In the genomic region with DNA sequence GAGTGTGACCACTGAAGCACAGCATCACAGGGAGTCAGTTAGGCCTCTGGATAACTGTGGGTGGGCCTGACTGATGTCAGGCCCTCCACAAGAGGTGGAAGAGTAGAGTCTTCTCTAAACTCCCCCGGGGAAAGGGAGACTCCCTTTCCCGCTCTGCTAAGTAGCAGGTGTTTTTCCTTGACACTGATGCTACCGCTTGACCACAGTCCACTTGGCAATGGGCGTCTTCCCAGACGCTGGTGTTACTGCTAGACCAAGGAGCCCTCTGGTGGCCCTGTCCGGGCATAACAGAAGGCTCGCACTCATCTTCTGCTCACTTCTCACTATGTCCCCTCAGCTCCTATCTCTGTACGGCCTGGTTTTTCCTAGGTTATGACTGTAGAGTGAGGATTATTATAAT, we compare ENCODE assay signal across 8 cellular contexts.
DNase-seq lines count a peak whose midpoint lies in the region; TF ChIP-seq lines count a peak whose summit lies in the region.
"Not testable (repeated sequence)": the region's sequence is repeated elsewhere in the genome, so short reads cannot be mapped to it uniquely, and the experiment has no call there.

No MANE protein-coding gene starts in this region.

- CTCF ChIA-PET in A673 (lab: Charles Lee) = not testable (repeated sequence)
- CTCF ChIA-PET in HEK293 (lab: Yijun Ruan, JAX) = interaction anchor here (1.0 to 1.2 kb wide), 2 partner anchors 10 to 139 kb away, joined by 5 to 7 read pairs; no protein-coding TSS in a partner anchor

- H3K9me3 ChIP-seq in A673 (ENCODE audit: low read depth, low read length, poor library complexity, severe bottlenecking); HEK293 (ENCODE audit: control insufficient read depth, insufficient read depth, low read depth, low read length); liver (ENCODE audit: control insufficient read depth in 4 of 4, low read length in 3 of 4): not testable (repeated sequence)

- not testable (repeated sequence) for H3K4me3 ChIP-seq in A673 (ENCODE audit: low read depth, low read length, poor library complexity, severe bottlenecking); HEK293 (ENCODE audit: low read depth, low read length); astrocyte of the cerebellum (ENCODE audit: low read depth, low read length); liver (ENCODE audit: low read depth in 1 of 3, low read length in 3 of 3)

- WGBS in liver = 77% methylated on average over 8 of the region's 8 CpGs

- TF ChIP-seq CTCF in A673 (conservative IDR thresholded peaks at IDR 0.05; ENCODE audit: low read depth, low read length) = peak; percentile 35; the same call in 1 of the 2 replicates
- TF ChIP-seq CTCF in HEK293 (tag by site-specific recombination; IDR thresholded peaks at IDR 0.05) = not testable (repeated sequence)
- peak; percentile 22 for TF ChIP-seq CTCF in astrocyte of the cerebellum (IDR thresholded peaks at IDR 0.05; ENCODE audit: low read depth, low read length, missing control alignments)
- peak; percentile 12 for TF ChIP-seq CTCF in liver (IDR thresholded peaks at IDR 0.05; ENCODE audit: low read depth, low read length, missing input control)

- H3K4me1 ChIP-seq in A673 (ENCODE audit: insufficient read depth, low read length, poor library complexity, severe bottlenecking) = peaks cover 31% of the 10 kb centered on the region
- H3K4me1 ChIP-seq in HEK293 (ENCODE audit: control insufficient read depth, insufficient read depth, low read length) = peaks cover 11% of the 10 kb centered on the region; the same call in 1 of the 2 replicates
- not testable (repeated sequence) for H3K4me1 ChIP-seq in liver (ENCODE audit: control insufficient read depth in 4 of 4, insufficient read depth in 4 of 4, low read length in 3 of 4)

- not testable (repeated sequence) for H3K9ac ChIP-seq in liver (ENCODE audit: low read depth in 1 of 2, low read length in 2 of 2)

- POLR2A ChIA-PET in A673 (lab: Charles Lee; ENCODE audit: low non-redundant PET); HEK293 (lab: Yijun Ruan, JAX): not testable (repeated sequence)

- TF ChIP-seq POLR2A in erythroblast (IDR thresholded peaks at IDR 0.05; ENCODE audit: low read length) = not testable (repeated sequence)

- peak; percentile 45 to 68 for TF ChIP-seq RAD21 in liver (IDR thresholded peaks at IDR 0.05)

- not testable (repeated sequence) for H3K27ac ChIP-seq in A673 (ENCODE audit: low read depth, low read length, poor library complexity, severe bottlenecking); HEK293 (ENCODE audit: extremely low read depth, low read depth, low read length); liver (ENCODE audit: low read depth in 1 of 2, low read length in 2 of 2)

- not testable (repeated sequence) for H3K36me3 ChIP-seq in A673 (ENCODE audit: insufficient read depth, low read length, poor library complexity, severe bottlenecking); HEK293 (ENCODE audit: control insufficient read depth in 2 of 2, insufficient read depth in 1 of 2, low read length in 2 of 2); liver (ENCODE audit: control insufficient read depth in 4 of 4, insufficient read depth in 3 of 4, low read depth in 1 of 4, low read length in 3 of 4)

- not testable (repeated sequence) for H3K27me3 ChIP-seq in A673 (replicated peaks; ENCODE audit: insufficient read depth, low read depth, low read length, poor library complexity); liver (ENCODE audit: control insufficient read depth in 4 of 4, insufficient read depth in 4 of 4, low read length in 3 of 4)

- BruUV-seq in A673 (replicated peaks; lab: Mats Ljungman, UMichigan) = not testable (repeated sequence)

- in situ Hi-C loops in SK-MEL-5 (cut with HindIII; ENCODE audit: low pct_unique_long_range_greater_than_20kb, low sequenced_read_pairs); astrocyte of the cerebellum (cut with HindIII; ENCODE audit: low sequenced_read_pairs): not testable (repeated sequence)

- not testable (repeated sequence) for DNase-seq in A673 (ENCODE audit: low spot score); astrocyte of the cerebellum (ENCODE audit: low read depth)
- DNase-seq in EH (ENCODE audit: low read depth) (peak; percentile 29), NCI-H460 (ENCODE audit: extremely low read depth, low read depth) (peak; percentile 7), SK-MEL-5 (ENCODE audit: low read depth, low spot score) (peak; percentile 50), erythroblast (lab: John Stamatoyannopoulos, UW) (peak; percentile 14 to 16)

- intact Hi-C loops in A673 (cut with micrococcal nuclease; ENCODE audit: unreplicated experiment) = not testable (repeated sequence)

TF ChIP-seq in HEK293, 187 proteins besides CTCF, POLR2A, EP300 and RAD21:
- 0 out of 2 replicates have a peak, but pooled peaks have one; percentile 30 for TF ChIP-seq KLF8 (tag by site-specific recombination; IDR thresholded peaks at IDR 0.05)
- TF ChIP-seq SETDB1 (IDR thresholded peaks at IDR 0.05; ENCODE audit: insufficient read length, low read length) = peak; percentile 88
- peak; percentile 60 for TF ChIP-seq ZNF654 (tag by site-specific recombination; IDR thresholded peaks at IDR 0.05; ENCODE audit: low read depth)
- 0 out of 2 replicates have a peak, but pooled peaks have one; percentile 67 for TF ChIP-seq ZNF626 (tag by site-specific recombination; IDR thresholded peaks at IDR 0.05)
- peak; percentile 81; the same call in 1 of the 2 replicates for TF ChIP-seq TRIM28 (IDR thresholded peaks at IDR 0.05; ENCODE audit: borderline replicate concordance, low read length)
- peak; percentile 51; the same call in 1 of the 2 replicates for TF ChIP-seq ZSCAN30 (tag by site-specific recombination; IDR thresholded peaks at IDR 0.05)
TF ChIP-seq in HEK293: peak in this region for 6; not testable (repeated sequence) for 181.
